7 cellular contexts compared by ENCODE assay signal in the genomic region with DNA sequence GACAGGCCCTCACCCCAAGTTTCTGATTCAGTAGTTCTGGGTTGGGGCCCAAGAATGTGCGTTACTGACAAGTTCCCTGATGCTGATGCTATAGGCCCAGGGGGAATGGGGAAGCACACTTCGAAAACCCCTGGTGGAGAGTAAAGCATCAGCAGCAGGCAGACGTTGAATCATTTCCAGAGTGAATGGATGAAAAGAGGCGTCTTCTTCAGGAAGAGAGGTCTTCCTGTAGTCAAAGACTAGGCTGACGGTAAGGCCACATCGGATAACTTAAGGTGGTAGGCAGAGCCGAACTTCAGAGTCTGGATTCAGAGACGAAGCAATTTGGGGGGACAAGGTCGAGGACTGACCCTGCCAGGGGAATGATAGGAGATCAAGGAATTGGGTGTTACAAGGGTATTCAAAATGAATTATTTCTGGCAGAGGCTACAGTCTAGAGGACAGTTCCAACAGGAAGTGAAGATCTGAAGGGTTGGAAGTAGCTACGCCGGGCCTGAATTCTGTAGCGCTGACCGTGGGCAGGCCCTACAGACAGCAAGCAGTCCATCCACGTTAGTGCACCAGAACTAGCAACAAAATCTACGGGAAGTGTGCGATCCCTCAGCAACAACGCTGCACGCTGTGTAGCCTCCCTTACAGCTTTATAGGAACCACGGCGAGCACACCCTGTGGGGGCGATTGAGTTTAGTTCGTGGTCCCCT. TPM values are rescaled to one million over a fixed set of nuclear protein-coding genes. Genes with fewer than 3 reads are reported as not detected.
DNase-seq lines count a peak whose midpoint lies in the region; ATAC-seq and TF ChIP-seq lines count a peak whose summit lies in the region.

No MANE protein-coding gene starts in this region.

- POLR2A ChIA-PET in PC-9 (lab: Charles Lee; ENCODE audit: unreplicated experiment): interaction anchor here (0.6 kb wide), 2 partner anchors 129 to 307 kb away, joined by 3 read pairs; no protein-coding TSS in a partner anchor

- H4K20me1 ChIP-seq in PC-9 (ENCODE audit: insufficient read depth): no peaks in the 10 kb centered on the region

- DNase-seq in PC-9 (no peak), hepatic stellate cell (ENCODE audit: low spot score) (peak; percentile 73), SHP77 treated with DMSO at 0.1 percent for 48 hours (lab: John Stamatoyannopoulos, UW) (no peak)
- peak; percentile 42 for DNase-seq in activated naive CD8-positive, alpha-beta T cell treated with anti-CD3 and anti-CD28 coated beads for 36 hours

- H3K4me3 ChIP-seq in PC-9 (peak overlapping the region; percentile 86), skeletal muscle satellite cell (ENCODE audit: low read length) (peak overlapping the region; percentile 89)

- intact Hi-C loops in PC-9 (cut with micrococcal nuclease; ENCODE audit: unreplicated experiment): no loop called here

- H3K36me3 Mint-ChIP-seq in activated naive CD8-positive, alpha-beta T cell treated with anti-CD3 and anti-CD28 coated beads for 36 hours: peaks cover 37% of the 10 kb centered on the region

- TF ChIP-seq CTCF in PC-9 (conservative IDR thresholded peaks at IDR 0.05): no peak; the same call in 1 of the 2 replicates

- peak overlapping the region; percentile 99 for H3K27ac Mint-ChIP-seq in activated naive CD8-positive, alpha-beta T cell treated with anti-CD3 and anti-CD28 coated beads for 36 hours

- H3K27me3 ChIP-seq in PC-9 (ENCODE audit: insufficient read depth, low read depth): no peaks in the 10 kb centered on the region
- no peaks in the 10 kb centered on the region for H3K27me3 ChIP-seq in skeletal muscle satellite cell (ENCODE audit: control insufficient read depth, insufficient read depth, low read length)

- peaks cover 29% of the 10 kb centered on the region for H3F3A ChIP-seq in PC-9 (ENCODE audit: insufficient read depth, low read depth)

- peaks cover 33% of the 10 kb centered on the region for H3K4me1 ChIP-seq in PC-9 (replicated peaks; ENCODE audit: insufficient read depth)
- peaks cover 27% of the 10 kb centered on the region for H3K4me1 ChIP-seq in skeletal muscle satellite cell (ENCODE audit: control insufficient read depth, insufficient read depth, low read length)

- H3K9me3 ChIP-seq in PC-9 (ENCODE audit: insufficient read depth, low read depth): no peaks in the 10 kb centered on the region
- H3K9me3 ChIP-seq in skeletal muscle satellite cell (replicated peaks; ENCODE audit: low read length): no peaks in the 10 kb centered on the region

- peaks cover 20% of the 10 kb centered on the region for H3K4me1 Mint-ChIP-seq in activated naive CD8-positive, alpha-beta T cell treated with anti-CD3 and anti-CD28 coated beads for 36 hours

- TSS peak; percentile 23 for BruUV-seq in PC-9 (replicated peaks; lab: Mats Ljungman, UMichigan)

- ATAC-seq in GM18498 (IDR thresholded peaks at IDR 0.05; ENCODE audit: unreplicated experiment) (peak; percentile 2), HG02759 (IDR thresholded peaks at IDR 0.05; ENCODE audit: unreplicated experiment) (peak; percentile 14)

- no peak overlapping the region for H3K27ac ChIP-seq in PC-9

- H3K79me2 ChIP-seq in PC-9 (ENCODE audit: low read depth): peaks cover 48% of the 10 kb centered on the region

- peak overlapping the region; percentile 89 for H2AFZ ChIP-seq in PC-9

- H3K4me2 ChIP-seq in PC-9: peak overlapping the region; percentile 96
- peak overlapping the region; percentile 94 for H3K4me2 ChIP-seq in skeletal muscle satellite cell (ENCODE audit: low read length)

- H3K9ac ChIP-seq in skeletal muscle satellite cell (ENCODE audit: low read depth, low read length): peak overlapping the region; percentile 86

- CTCF ChIA-PET in PC-9 (lab: Charles Lee): no interaction called here

- no peaks in the 10 kb centered on the region for H3K9me2 ChIP-seq in PC-9 (ENCODE audit: insufficient read depth)

- H3K36me3 ChIP-seq in PC-9 (ENCODE audit: low read depth) (peaks cover 19% of the 10 kb centered on the region), skeletal muscle satellite cell (ENCODE audit: insufficient read depth, low read length) (peaks cover 20% of the 10 kb centered on the region)

- no peaks in the 10 kb centered on the region for H3K9me3 Mint-ChIP-seq in activated naive CD8-positive, alpha-beta T cell treated with anti-CD3 and anti-CD28 coated beads for 36 hours

- peak overlapping the region; percentile 100 for H3K4me3 Mint-ChIP-seq in activated naive CD8-positive, alpha-beta T cell treated with anti-CD3 and anti-CD28 coated beads for 36 hours

- H3K27me3 Mint-ChIP-seq in activated naive CD8-positive, alpha-beta T cell treated with anti-CD3 and anti-CD28 coated beads for 36 hours: no peaks in the 10 kb centered on the region

RNA-seq across cellular contexts. Expression of gene CENATAC, which starts 0.9 kb away (rescaled TPM):
- 61.7 and 73.9 TPM in 2 replicates for total RNA-seq in PC-9 (2021)
- 10 to 100 TPM; 24.8 to 28.3 TPM for total RNA-seq in activated naive CD8-positive, alpha-beta T cell treated with anti-CD3 and anti-CD28 coated beads for 36 hours
- total RNA-seq in skeletal muscle satellite cell (2012; rRNA removed): 19.2 and 20.5 TPM in 2 replicates

RNA-seq across cellular contexts. Expression of gene RPS25, which starts 21.1 kb away (rescaled TPM):
- total RNA-seq in PC-9 (2021): 954 and 984 TPM in 2 replicates
- 1,000 to 10,000 TPM; 1,524 to 1,591 TPM for total RNA-seq in activated naive CD8-positive, alpha-beta T cell treated with anti-CD3 and anti-CD28 coated beads for 36 hours
- 1,192 and 1,985 TPM in 2 replicates for total RNA-seq in skeletal muscle satellite cell (2012; rRNA removed)

RNA-seq across cellular contexts. Expression of gene TRAPPC4, which starts 21.5 kb away (rescaled TPM):
- 49.2 and 51.4 TPM in 2 replicates for total RNA-seq in PC-9 (2021)
- 100 to 1,000 TPM; 114 to 127 TPM for total RNA-seq in activated naive CD8-positive, alpha-beta T cell treated with anti-CD3 and anti-CD28 coated beads for 36 hours
- 81.4 and 81.9 TPM in 2 replicates for total RNA-seq in skeletal muscle satellite cell (2012; rRNA removed)

RNA-seq across cellular contexts. Expression of gene FOXR1, which starts 25.5 kb away (rescaled TPM):
- total RNA-seq in PC-9 (2021): not detected in 2 replicates
- total RNA-seq in activated naive CD8-positive, alpha-beta T cell treated with anti-CD3 and anti-CD28 coated beads for 36 hours: not detected
- total RNA-seq in skeletal muscle satellite cell (2012; rRNA removed): not detected in 2 replicates

RNA-seq across cellular contexts. Expression of gene SLC37A4, which starts 33.6 kb away (rescaled TPM):
- 23.2 and 24.3 TPM in 2 replicates for total RNA-seq in PC-9 (2021)
- 10 to 100 TPM; 28.2 to 30.1 TPM for total RNA-seq in activated naive CD8-positive, alpha-beta T cell treated with anti-CD3 and anti-CD28 coated beads for 36 hours
- 9.4 and 9.6 TPM in 2 replicates for total RNA-seq in skeletal muscle satellite cell (2012; rRNA removed)

Comparison
In these comparisons a context has a peak if more than half of its experiments do, and no peak if none do; other contexts are left out.
1. DNase-seq: peak in activated naive CD8-positive, alpha-beta T cell treated with anti-CD3 and anti-CD28 coated beads for 36 hours (single experiment) and hepatic stellate cell (single experiment); none in PC-9 (0 of 2) and SHP77 treated with DMSO at 0.1 percent for 48 hours (single experiment).